Comparison of ENCODE assay signal across 21 cellular contexts in the genomic region with DNA sequence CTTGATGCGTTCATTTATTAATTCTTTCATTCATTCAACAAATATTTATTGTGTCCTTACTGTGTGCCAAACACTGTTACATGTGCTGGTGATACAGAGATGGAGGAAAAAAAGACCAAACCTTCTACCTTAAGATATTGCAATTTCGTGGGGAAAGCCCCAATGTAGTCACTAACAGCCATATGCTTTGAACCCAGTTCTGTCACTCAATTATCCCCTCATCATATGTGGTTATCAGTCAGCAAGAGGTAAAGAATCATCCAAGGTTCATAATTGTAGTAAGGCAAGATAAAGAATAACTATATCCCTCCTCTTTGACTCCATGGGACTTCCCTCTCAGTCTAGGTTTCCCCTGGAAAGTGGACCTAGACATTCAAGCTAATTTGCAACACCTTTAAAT.
DNase-seq lines count a peak whose midpoint lies in the region; ATAC-seq and TF ChIP-seq lines count a peak whose summit lies in the region.
"Had no signal": no experiment of that assay in that cellular context is flagged by ENCODE, and none has a peak within 500 bp of the region (broad histone marks: within the 10 kb centered on the region; RNA-seq: fewer than 3 reads in every experiment).

No MANE protein-coding gene starts in this region.

- POLR2A ChIA-PET in MCF 10A (lab: Yijun Ruan, JAX): interaction anchor here (1.1 to 1.4 kb wide), 2 partner anchors 9 to 32 kb away, joined by 3 to 4 read pairs; no protein-coding TSS in a partner anchor

- H3F3A ChIP-seq in neural cell (ENCODE audit: insufficient read depth, low read length, poor library complexity, severe bottlenecking): no peaks in the 10 kb centered on the region

- H3K36me3 ChIP-seq in mammary epithelial cell (ENCODE audit: insufficient read depth, low read length) (no peaks in the 10 kb centered on the region), neural cell (ENCODE audit: insufficient read depth, low read length) (no peaks in the 10 kb centered on the region)

- peaks cover 25% of the 10 kb centered on the region for H3K4me1 ChIP-seq in mammary epithelial cell (ENCODE audit: insufficient read depth, low read length)

- in situ Hi-C loops in mammary epithelial cell (cut with MboI; ENCODE audit: low sequenced_read_pairs in 2 of 2): no loop called here

- H3K9ac ChIP-seq in mammary epithelial cell (ENCODE audit: insufficient read depth, low read length) (no peak overlapping the region), neural cell (ENCODE audit: low read length) (no peak overlapping the region)

- H3K27me3 Mint-ChIP-seq in MCF 10A (ENCODE audit: insufficient read depth, unreplicated experiment): no peaks in the 10 kb centered on the region
- H3K27me3 Mint-ChIP-seq in brain: no peaks in the 10 kb centered on the region
- H3K27me3 Mint-ChIP-seq: CD4-positive, CD25-positive, alpha-beta regulatory T cell had no signal

- H3K36me3 Mint-ChIP-seq in MCF 10A (ENCODE audit: insufficient read depth, unreplicated experiment) (no peaks in the 10 kb centered on the region), brain (no peaks in the 10 kb centered on the region)
- H3K36me3 Mint-ChIP-seq: CD4-positive, CD25-positive, alpha-beta regulatory T cell had no signal

- CTCF ChIA-PET in MCF 10A (lab: Yijun Ruan, JAX) (no interaction called here), mammary epithelial cell (lab: Charles Lee; ENCODE audit: low non-redundant PET) (interaction anchor here (0.7 kb wide), 1 partner anchor 206 kb away, joined by 3 read pairs; no protein-coding TSS in a partner anchor)

- H3K79me2 ChIP-seq in mammary epithelial cell (ENCODE audit: insufficient read depth, low read length): no peaks in the 10 kb centered on the region
- H3K79me2 ChIP-seq in neural cell (replicated peaks; ENCODE audit: insufficient read depth, low read length): no peaks in the 10 kb centered on the region

- no peak for TF ChIP-seq CTCF in MCF 10A (IDR thresholded peaks at IDR 0.05; ENCODE audit: unreplicated experiment)
- TF ChIP-seq CTCF in mammary epithelial cell (conservative IDR thresholded peaks at IDR 0.05 in 1 of 2, IDR thresholded peaks at IDR 0.05 in 1 of 2; ENCODE audit: extremely low read depth in 1 of 2, insufficient read depth in 1 of 2, low read depth in 1 of 2, low read length in 2 of 2): no peak
- no peak for TF ChIP-seq CTCF in brain (conservative IDR thresholded peaks at IDR 0.05)
- no peak for TF ChIP-seq CTCF in neural cell (IDR thresholded peaks at IDR 0.05; ENCODE audit: poor library complexity, severe bottlenecking)

- intact Hi-C loops in MCF 10A (cut with micrococcal nuclease) (no loop called here), mammary epithelial cell (cut with micrococcal nuclease) (no loop called here), left ventricle myocardium superior (cut with micrococcal nuclease) (no loop called here)

- H4K20me1 ChIP-seq in mammary epithelial cell (ENCODE audit: insufficient read depth, low read length) (no peaks in the 10 kb centered on the region), neural cell (ENCODE audit: insufficient read depth) (no peaks in the 10 kb centered on the region)

- H3K4me3 Mint-ChIP-seq in MCF 10A (ENCODE audit: unreplicated experiment): no peak overlapping the region
- H3K4me3 Mint-ChIP-seq in brain: peak overlapping the region in 1 of 5 experiments; percentile 1
- H3K4me3 Mint-ChIP-seq: CD4-positive, CD25-positive, alpha-beta regulatory T cell had no signal

- no peak for DNase-seq in MCF 10A (ENCODE audit: unreplicated experiment)
- DNase-seq in mammary epithelial cell: no peak
- no peak for DNase-seq in stimulated activated CD4-positive, alpha-beta T cell treated with anti-CD3 and anti-CD28 coated beads, Interleukin-2, amount 100 ng/mL, for 24 hours
- DNase-seq in left ventricle myocardium superior: no peak
- DNase-seq in cerebellar cortex (ENCODE audit: low spot score): no peak
- DNase-seq: CD4-positive, CD25-positive, alpha-beta regulatory T cell; EL; GF-D8; H7; NCI-H1092; NCI-H1436; NCI-H187 treated with DMSO at 0.1 percent for 48 hours; NCI-H2107; NCI-H526 treated with DMSO at 0.1 percent for 48 hours; PC-9; RPMI8226; SHP77 had no signal

- TF ChIP-seq RAD21 in neural cell (conservative IDR thresholded peaks at IDR 0.05): no peak

- H3K4me3 ChIP-seq in mammary epithelial cell (replicated peaks in 1 of 3; ENCODE audit: insufficient read depth in 1 of 3, low read depth in 2 of 3, low read length in 3 of 3): no peak overlapping the region
- no peak overlapping the region for H3K4me3 ChIP-seq in neural cell (ENCODE audit: low read length)
- H3K4me3 ChIP-seq: K562, PC-9 had no signal

- H3K27ac ChIP-seq in mammary epithelial cell (ENCODE audit: insufficient read depth, low read depth, low read length) (no peak overlapping the region), neural cell (ENCODE audit: low read length) (peak overlapping the region; percentile 61)
- H3K27ac ChIP-seq: PC-9 had no signal

- H3K9me3 Mint-ChIP-seq in MCF 10A (ENCODE audit: unreplicated experiment) (no peaks in the 10 kb centered on the region), brain (no peaks in the 10 kb centered on the region)

- no peaks in the 10 kb centered on the region for H3K27me3 ChIP-seq in mammary epithelial cell (ENCODE audit: insufficient read depth, low read length)
- no peaks in the 10 kb centered on the region for H3K27me3 ChIP-seq in neural cell (ENCODE audit: insufficient read depth, low read depth, low read length)

- dilution Hi-C loops in mammary epithelial cell (cut with HindIII; ENCODE audit: low sequenced_read_pairs): no loop called here

- H3K9me3 ChIP-seq in mammary epithelial cell (replicated peaks; ENCODE audit: insufficient read depth, low read length): no peaks in the 10 kb centered on the region
- H3K9me3 ChIP-seq in neural cell (ENCODE audit: low read length): no peaks in the 10 kb centered on the region

- ATAC-seq in left ventricle myocardium superior: no peak
- ATAC-seq: HepG2, K562 had no signal

- 89% methylated on average over 2 of the region's 2 CpGs for WGBS in mammary epithelial cell (ENCODE audit: low coverage, missing lambda C conversion rate)

- BruUV-seq in MCF 10A (replicated peaks; lab: Mats Ljungman, UMichigan): no TSS peak
- BruUV-seq in mammary epithelial cell (replicated peaks; lab: Mats Ljungman, UMichigan): no TSS peak

- TF ChIP-seq EP300 in neural cell (conservative IDR thresholded peaks at IDR 0.05; ENCODE audit: poor library complexity, severe bottlenecking): no peak

- peaks cover 15% of the 10 kb centered on the region for H3K4me1 Mint-ChIP-seq in MCF 10A (ENCODE audit: insufficient read depth, unreplicated experiment)
- H3K4me1 Mint-ChIP-seq in brain: peaks cover 20% of the 10 kb centered on the region

- H2AFZ ChIP-seq in mammary epithelial cell (ENCODE audit: low read depth, low read length) (no peak overlapping the region), neural cell (ENCODE audit: low read depth, low read length) (no peak overlapping the region)
- H2AFZ ChIP-seq: PC-9 had no signal

- H3K4me2 ChIP-seq in mammary epithelial cell (ENCODE audit: insufficient read depth, low read depth, low read length) (no peak overlapping the region), neural cell (ENCODE audit: low read length) (no peak overlapping the region)
- H3K4me2 ChIP-seq: PC-9 had no signal

- H3K27ac Mint-ChIP-seq in MCF 10A (ENCODE audit: low read depth, unreplicated experiment): peak overlapping the region; percentile 13
- H3K27ac Mint-ChIP-seq in brain: peak overlapping the region in 3 of 5 experiments; percentile 36 to 94 (median 85)
- H3K27ac Mint-ChIP-seq: CD4-positive, CD25-positive, alpha-beta regulatory T cell had no signal

- no peaks in the 10 kb centered on the region for H3K9me2 ChIP-seq in neural cell (ENCODE audit: insufficient read depth, low read length)

TF ChIP-seq in neural cell, 6 proteins besides CTCF, POLR2A, EP300 and RAD21:
- TF ChIP-seq MXI1 (conservative IDR thresholded peaks at IDR 0.05; ENCODE audit: poor library complexity, severe bottlenecking): no peak
- TF ChIP-seq REST (IDR thresholded peaks at IDR 0.05; ENCODE audit: borderline replicate concordance): no peak
- no peak for TF ChIP-seq SMC3 (conservative IDR thresholded peaks at IDR 0.05; ENCODE audit: poor library complexity)
TF ChIP-seq in neural cell: peak in this region for 0.
